Comparison of ENCODE assay signal across 29 cellular contexts in genomic region chr4:175147233-175147632, GRCh38.
"Had no signal": no experiment of that assay in that cellular context is flagged by ENCODE, and none has a peak within 500 bp of the region (broad histone marks: within the 10 kb centered on the region; RNA-seq: fewer than 3 reads in every experiment).

No MANE protein-coding gene starts in this region.

- H3K9me3 ChIP-seq: adrenal gland, body of pancreas, breast epithelium had no signal

- H3K4me1 ChIP-seq: adrenal gland, body of pancreas, breast epithelium had no signal

- DNase-seq: activated B cell treated with CpG ODN at 0.5 μM for 24 hours; activated CD4-positive, alpha-beta memory T cell treated with anti-CD3 and anti-CD28 coated beads for 36 hours; activated CD4-positive, alpha-beta T cell treated with anti-CD3 and anti-CD28 coated beads for 4 hours; activated CD4-positive, alpha-beta T cell treated with anti-CD3 and anti-CD28 coated beads, Interleukin-2, amount 10 ng/mL, durations not matched to agents 24 days and 14 days; activated CD4-positive, alpha-beta T cell treated with anti-CD3 and anti-CD28 coated beads, Interleukin-2, amount 50 U/mL, for 1 hour; activated CD4-positive, alpha-beta T cell treated with anti-CD3 and anti-CD28 coated beads, Interleukin-2, amount 50 U/mL, for 4 hours; activated CD4-positive, CD25-positive, alpha-beta regulatory T cell treated with anti-CD3 and anti-CD28 coated beads, Interleukin-2, amount 50 U/mL, for 72 hours; activated CD8-positive, alpha-beta memory T cell treated with anti-CD3 and anti-CD28 coated beads, Interleukin-2, amount 50 U/mL, for 4 hours; activated CD8-positive, alpha-beta T cell treated with anti-CD3 and anti-CD28 coated beads for 36 hours; activated effector memory CD4-positive, alpha-beta T cell treated with Interleukin-2 at 50 U/mL for 16 hours; activated gamma-delta T cell; activated naive CD4-positive, alpha-beta T cell treated with anti-CD3 and anti-CD28 coated beads for 36 hours; activated naive CD4-positive, alpha-beta T cell treated with anti-CD3 and anti-CD28 coated beads, Interleukin-2, amount 50 U/mL, for 16 hours; activated naive CD8-positive, alpha-beta T cell treated with anti-CD3 and anti-CD28 coated beads for 36 hours; activated T-cell treated with anti-CD3 and anti-CD28 coated beads for 4 hours; activated T-cell treated with anti-CD3 and anti-CD28 coated beads, Interleukin-2, amount 50 U/mL, for 1 hour; activated T-cell treated with anti-CD3 and anti-CD28 coated beads, Interleukin-2, amount 50 U/mL, for 4 hours; activated T-cell treated with anti-CD3 and anti-CD28 coated beads, Interleukin-2, amount 50 U/mL, for 72 hours; adrenal gland; amniotic stem cell; body of pancreas; brain microvascular endothelial cell; central memory CD4-positive, alpha-beta T cell; T-helper 1 cell; T-helper 2 cell; T-helper 9 cell had no signal

- H3K27me3 ChIP-seq: adrenal gland, body of pancreas, brain microvascular endothelial cell, breast epithelium had no signal

- ATAC-seq: activated CD8-positive, alpha-beta T cell treated with anti-CD3 and anti-CD28 coated beads for 36 hours; activated naive CD4-positive, alpha-beta T cell treated with anti-CD3 and anti-CD28 coated beads, Interleukin-2, amount 50 U/mL, for 72 hours; activated T-cell treated with anti-CD3 and anti-CD28 coated beads, Interleukin-2, amount 50 U/mL, for 4 hours; activated T-cell treated with anti-CD3 and anti-CD28 coated beads, Interleukin-2, amount 50 U/mL, for 72 hours; body of pancreas had no signal

- H3K36me3 ChIP-seq: adrenal gland, brain microvascular endothelial cell, breast epithelium had no signal

- H3K4me3 ChIP-seq: adrenal gland, body of pancreas, breast epithelium had no signal

- H3K27ac ChIP-seq: adrenal gland, body of pancreas, brain microvascular endothelial cell, breast epithelium, VCaP had no signal
